16 cellular contexts compared by ENCODE assay signal in the genomic region with DNA sequence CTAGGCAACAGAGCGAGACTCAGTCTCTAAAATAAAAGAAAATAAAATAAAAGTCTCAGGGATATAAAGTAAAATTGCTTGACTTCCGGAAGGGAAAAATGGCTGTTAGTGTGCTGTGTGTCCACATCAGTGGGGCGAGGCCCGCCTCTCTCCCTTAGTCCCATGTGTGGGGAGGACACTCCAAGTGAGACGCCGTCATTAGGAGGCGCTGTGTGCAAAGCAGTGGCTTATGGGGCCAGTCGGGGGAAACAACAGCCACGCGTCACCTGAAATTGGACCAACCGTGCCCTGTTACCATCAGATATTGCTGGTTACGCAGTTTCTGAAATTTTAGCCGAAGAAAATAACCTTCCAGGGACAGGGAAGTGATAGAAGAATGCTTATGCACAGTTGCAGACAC. TPM values are rescaled to one million over a fixed set of nuclear protein-coding genes. Genes with fewer than 3 reads are reported as not detected.
DNase-seq lines count a peak whose midpoint lies in the region; FAIRE-seq and TF ChIP-seq lines count a peak whose summit lies in the region.
"Had no signal": no experiment of that assay in that cellular context is flagged by ENCODE, and none has a peak within 500 bp of the region (broad histone marks: within the 10 kb centered on the region; RNA-seq: fewer than 3 reads in every experiment).

No MANE protein-coding gene starts in this region.

- no peak overlapping the region for H4K8ac ChIP-seq in mesendoderm (ENCODE audit: low read depth, low read length)

- H3K27me3 ChIP-seq in astrocyte (ENCODE audit: insufficient read depth, low read length) (no peaks in the 10 kb centered on the region), mesendoderm (ENCODE audit: insufficient read depth, low read length, poor library complexity) (no peaks in the 10 kb centered on the region)

- in situ Hi-C loops in KBM-7 (cut with MboI; ENCODE audit: low pct_unique_long_range_greater_than_20kb, low sequenced_read_pairs), result no loop called here

- H3K27ac Mint-ChIP-seq in astrocyte (ENCODE audit: unreplicated experiment), result no peak overlapping the region
- H3K27ac Mint-ChIP-seq: stimulated activated naive CD8-positive, alpha-beta T cell treated with anti-CD3 and anti-CD28 coated beads, Interleukin-15, Interleukin-2, amounts not matched to agents 100 ng/mL and 50 ng/mL, for 24 hours had no signal

- H2AFZ ChIP-seq in astrocyte (ENCODE audit: low read depth, low read length), result no peak overlapping the region

- no peak overlapping the region for H3K27ac ChIP-seq in astrocyte (ENCODE audit: low read depth, low read length)
- H3K27ac ChIP-seq in mesendoderm (ENCODE audit: low read depth, low read length), result no peak overlapping the region

- no peaks in the 10 kb centered on the region for H3K27me3 Mint-ChIP-seq in astrocyte (ENCODE audit: low read depth, unreplicated experiment)
- H3K27me3 Mint-ChIP-seq: stimulated activated naive CD8-positive, alpha-beta T cell treated with anti-CD3 and anti-CD28 coated beads, Interleukin-15, Interleukin-2, amounts not matched to agents 100 ng/mL and 50 ng/mL, for 24 hours had no signal

- H3K56ac ChIP-seq in mesendoderm (ENCODE audit: low read length), result no peak overlapping the region

- no peak overlapping the region for H2BK15ac ChIP-seq in mesendoderm (replicated peaks; ENCODE audit: low read depth)

- H2BK5ac ChIP-seq in mesendoderm (ENCODE audit: low read length), result no peak overlapping the region

- no peak overlapping the region for H4K5ac ChIP-seq in mesendoderm (ENCODE audit: low read length)

- no peaks in the 10 kb centered on the region for H3K79me1 ChIP-seq in mesendoderm (ENCODE audit: low read length)

- H3K9me3 Mint-ChIP-seq in astrocyte (ENCODE audit: unreplicated experiment), result no peaks in the 10 kb centered on the region
- H3K9me3 Mint-ChIP-seq: stimulated activated naive CD8-positive, alpha-beta T cell treated with anti-CD3 and anti-CD28 coated beads, Interleukin-15, Interleukin-2, amounts not matched to agents 100 ng/mL and 50 ng/mL, for 24 hours had no signal

- H3K79me2 ChIP-seq in astrocyte (ENCODE audit: insufficient read depth, low read length), result no peaks in the 10 kb centered on the region
- no peaks in the 10 kb centered on the region for H3K79me2 ChIP-seq in mesendoderm (ENCODE audit: control insufficient read depth, insufficient read depth, low read length)

- no peak overlapping the region for H3K4me3 Mint-ChIP-seq in astrocyte (ENCODE audit: unreplicated experiment)
- H3K4me3 Mint-ChIP-seq: stimulated activated naive CD8-positive, alpha-beta T cell treated with anti-CD3 and anti-CD28 coated beads, Interleukin-15, Interleukin-2, amounts not matched to agents 100 ng/mL and 50 ng/mL, for 24 hours had no signal

- no CpG with 5 or more reads among the region's 13 CpGs for WGBS in mesendoderm (ENCODE audit: extremely low coverage, insufficient coverage, low lambda C conversion rate)

- 0 out of 3 replicates have a peak, but pooled peaks have one; percentile 6 for TF ChIP-seq CTCF in GM12872 (IDR thresholded peaks at IDR 0.05; ENCODE audit: insufficient read depth, low read depth, low read length)
- TF ChIP-seq CTCF in astrocyte (IDR thresholded peaks at IDR 0.05; ENCODE audit: insufficient read depth, low read depth, low read length), result peak; percentile 3

- H3K36me3 ChIP-seq in astrocyte (ENCODE audit: insufficient read depth, low read length) (peaks cover 2% of the 10 kb centered on the region), mesendoderm (ENCODE audit: control insufficient read depth, insufficient read depth, low read length) (no peaks in the 10 kb centered on the region)

- DNase-seq in KBM-7 (peak; percentile 29), astrocyte (ENCODE audit: low read depth) (no peak), mesendoderm (peak; percentile 70), GM19239 (ENCODE audit: insufficient read length, low spot score) (no peak), LoVo (ENCODE audit: low spot score) (no peak)
- DNase-seq in activated CD8-positive, alpha-beta memory T cell treated with anti-CD3 and anti-CD28 coated beads, Interleukin-2, amount 50 U/mL, for 48 hours, result no peak
- DNase-seq: activated CD4-positive, alpha-beta T cell treated with anti-CD3 and anti-CD28 coated beads for 4 hours; NCI-H2029 treated with DMSO at 0.1 percent for 48 hours; NCI-H510A treated with DMSO at 0.1 percent for 48 hours; T-helper 2 cell had no signal

- H3K9me3 ChIP-seq in astrocyte (ENCODE audit: insufficient read depth, low read depth, low read length), result no peaks in the 10 kb centered on the region
- H3K9me3 ChIP-seq: HAP-1 had no signal

- H3K23ac ChIP-seq in mesendoderm (ENCODE audit: low read length), result no peak overlapping the region

- H3K4me2 ChIP-seq in astrocyte (ENCODE audit: low read length), result no peak overlapping the region
- H3K4me2 ChIP-seq in mesendoderm (ENCODE audit: low read length), result no peak overlapping the region
- H3K4me2 ChIP-seq: smooth muscle cell had no signal

- H2BK120ac ChIP-seq in mesendoderm (ENCODE audit: low read depth, low read length), result no peak overlapping the region

- no peaks in the 10 kb centered on the region for H3K4me1 ChIP-seq in astrocyte (ENCODE audit: insufficient read depth, low read length)
- H3K4me1 ChIP-seq in mesendoderm (ENCODE audit: control insufficient read depth, low read depth, low read length), result no peaks in the 10 kb centered on the region
- H3K4me1 ChIP-seq: HAP-1 had no signal

- no peak overlapping the region for H3K4ac ChIP-seq in mesendoderm (ENCODE audit: low read depth, low read length)

- no peaks in the 10 kb centered on the region for H3K4me1 Mint-ChIP-seq in astrocyte (ENCODE audit: low read depth, unreplicated experiment)

- no peak overlapping the region for H3K18ac ChIP-seq in mesendoderm (ENCODE audit: low read length)

- H3K36me3 Mint-ChIP-seq in astrocyte (ENCODE audit: low read depth, unreplicated experiment), result peaks cover 30% of the 10 kb centered on the region

- FAIRE-seq in astrocyte (lab: Jason Lieb, UNC), result no peak
- no peak for FAIRE-seq in GM19239 (lab: Jason Lieb, UNC)
- FAIRE-seq: keratinocyte, urothelium cell line had no signal

- H2AK5ac ChIP-seq in mesendoderm (ENCODE audit: low read length), result no peak overlapping the region

- H3K4me3 ChIP-seq in astrocyte (ENCODE audit: insufficient read depth, low read depth, low read length) (no peak overlapping the region), mesendoderm (ENCODE audit: low read length) (no peak overlapping the region)
- H3K4me3 ChIP-seq: HAP-1, smooth muscle cell had no signal

- H3K9ac ChIP-seq in astrocyte (ENCODE audit: low read length) (no peak overlapping the region), mesendoderm (ENCODE audit: low read length) (no peak overlapping the region)

- no peaks in the 10 kb centered on the region for H4K20me1 ChIP-seq in astrocyte (ENCODE audit: insufficient read depth, low read length)

RNA-seq across cellular contexts. Expression of a gene that starts 15.8 kb away (rescaled TPM):
- total RNA-seq in astrocyte, result 16.7 and 16.9 TPM in 2 replicates
- polyA plus RNA-seq in mesendoderm (2013, experiment 1 of 2), result 40.0 TPM
- 39.8 TPM for polyA plus RNA-seq in mesendoderm (2013, experiment 2 of 2)

RNA-seq across cellular contexts. Expression of a gene that starts 28.9 kb away (rescaled TPM):
- total RNA-seq in astrocyte, result 118 and 127 TPM in 2 replicates
- polyA plus RNA-seq in mesendoderm (2013, experiment 1 of 2), result 163 TPM
- polyA plus RNA-seq in mesendoderm (2013, experiment 2 of 2), result 181 TPM

RNA-seq across cellular contexts. Expression of a gene that starts 45.8 kb away (rescaled TPM):
- total RNA-seq in astrocyte, result 39.9 and 41.8 TPM in 2 replicates
- polyA plus RNA-seq in mesendoderm (2013, experiment 1 of 2), result 59.7 TPM
- polyA plus RNA-seq in mesendoderm (2013, experiment 2 of 2), result 60.9 TPM

RNA-seq across cellular contexts. Expression of a gene that starts 57.6 kb away (rescaled TPM):
- 6.8 and 8.5 TPM in 2 replicates for total RNA-seq in astrocyte
- 2.7 TPM for polyA plus RNA-seq in mesendoderm (2013, experiment 1 of 2)
- polyA plus RNA-seq in mesendoderm (2013, experiment 2 of 2), result 2.7 TPM

Comparison
In these comparisons a context has a peak if more than half of its experiments do, and no peak if none do; other contexts are left out.
1. DNase-seq: peak in KBM-7 (single experiment) and mesendoderm (single experiment); none in astrocyte (single experiment), GM19239 (single experiment), activated CD8-positive, alpha-beta memory T cell treated with anti-CD3 and anti-CD28 coated beads, Interleukin-2, amount 50 U/mL, for 48 hours (single experiment) and LoVo (single experiment).